In the genomic region with DNA sequence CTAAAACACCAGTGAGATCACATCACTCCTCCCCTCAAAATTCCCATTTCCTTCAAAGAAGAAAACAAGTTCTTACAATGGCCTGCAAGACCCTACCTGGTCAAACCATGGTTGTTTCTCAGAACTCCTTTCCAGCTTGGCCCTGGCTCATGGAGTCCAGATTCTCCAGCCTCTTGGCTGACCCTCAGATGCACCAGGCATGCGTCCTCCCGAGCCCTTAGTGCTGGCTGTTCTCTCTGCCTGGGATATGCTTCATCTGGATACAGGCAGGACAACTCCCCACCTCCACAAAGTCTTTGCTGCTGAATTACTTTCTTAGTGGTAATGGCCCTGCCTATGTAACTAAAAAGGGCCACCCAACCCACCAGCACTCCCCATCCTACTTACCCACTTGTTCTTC, we compare ENCODE assay signal across 1 cellular context.
TF ChIP-seq lines count a peak whose summit lies in the region.

No MANE protein-coding gene starts in this region.

TF ChIP-seq in GM23338, 12 proteins besides CTCF, POLR2A, EP300 and RAD21 (continued from another document):
- TF ChIP-seq, protein P1, sequence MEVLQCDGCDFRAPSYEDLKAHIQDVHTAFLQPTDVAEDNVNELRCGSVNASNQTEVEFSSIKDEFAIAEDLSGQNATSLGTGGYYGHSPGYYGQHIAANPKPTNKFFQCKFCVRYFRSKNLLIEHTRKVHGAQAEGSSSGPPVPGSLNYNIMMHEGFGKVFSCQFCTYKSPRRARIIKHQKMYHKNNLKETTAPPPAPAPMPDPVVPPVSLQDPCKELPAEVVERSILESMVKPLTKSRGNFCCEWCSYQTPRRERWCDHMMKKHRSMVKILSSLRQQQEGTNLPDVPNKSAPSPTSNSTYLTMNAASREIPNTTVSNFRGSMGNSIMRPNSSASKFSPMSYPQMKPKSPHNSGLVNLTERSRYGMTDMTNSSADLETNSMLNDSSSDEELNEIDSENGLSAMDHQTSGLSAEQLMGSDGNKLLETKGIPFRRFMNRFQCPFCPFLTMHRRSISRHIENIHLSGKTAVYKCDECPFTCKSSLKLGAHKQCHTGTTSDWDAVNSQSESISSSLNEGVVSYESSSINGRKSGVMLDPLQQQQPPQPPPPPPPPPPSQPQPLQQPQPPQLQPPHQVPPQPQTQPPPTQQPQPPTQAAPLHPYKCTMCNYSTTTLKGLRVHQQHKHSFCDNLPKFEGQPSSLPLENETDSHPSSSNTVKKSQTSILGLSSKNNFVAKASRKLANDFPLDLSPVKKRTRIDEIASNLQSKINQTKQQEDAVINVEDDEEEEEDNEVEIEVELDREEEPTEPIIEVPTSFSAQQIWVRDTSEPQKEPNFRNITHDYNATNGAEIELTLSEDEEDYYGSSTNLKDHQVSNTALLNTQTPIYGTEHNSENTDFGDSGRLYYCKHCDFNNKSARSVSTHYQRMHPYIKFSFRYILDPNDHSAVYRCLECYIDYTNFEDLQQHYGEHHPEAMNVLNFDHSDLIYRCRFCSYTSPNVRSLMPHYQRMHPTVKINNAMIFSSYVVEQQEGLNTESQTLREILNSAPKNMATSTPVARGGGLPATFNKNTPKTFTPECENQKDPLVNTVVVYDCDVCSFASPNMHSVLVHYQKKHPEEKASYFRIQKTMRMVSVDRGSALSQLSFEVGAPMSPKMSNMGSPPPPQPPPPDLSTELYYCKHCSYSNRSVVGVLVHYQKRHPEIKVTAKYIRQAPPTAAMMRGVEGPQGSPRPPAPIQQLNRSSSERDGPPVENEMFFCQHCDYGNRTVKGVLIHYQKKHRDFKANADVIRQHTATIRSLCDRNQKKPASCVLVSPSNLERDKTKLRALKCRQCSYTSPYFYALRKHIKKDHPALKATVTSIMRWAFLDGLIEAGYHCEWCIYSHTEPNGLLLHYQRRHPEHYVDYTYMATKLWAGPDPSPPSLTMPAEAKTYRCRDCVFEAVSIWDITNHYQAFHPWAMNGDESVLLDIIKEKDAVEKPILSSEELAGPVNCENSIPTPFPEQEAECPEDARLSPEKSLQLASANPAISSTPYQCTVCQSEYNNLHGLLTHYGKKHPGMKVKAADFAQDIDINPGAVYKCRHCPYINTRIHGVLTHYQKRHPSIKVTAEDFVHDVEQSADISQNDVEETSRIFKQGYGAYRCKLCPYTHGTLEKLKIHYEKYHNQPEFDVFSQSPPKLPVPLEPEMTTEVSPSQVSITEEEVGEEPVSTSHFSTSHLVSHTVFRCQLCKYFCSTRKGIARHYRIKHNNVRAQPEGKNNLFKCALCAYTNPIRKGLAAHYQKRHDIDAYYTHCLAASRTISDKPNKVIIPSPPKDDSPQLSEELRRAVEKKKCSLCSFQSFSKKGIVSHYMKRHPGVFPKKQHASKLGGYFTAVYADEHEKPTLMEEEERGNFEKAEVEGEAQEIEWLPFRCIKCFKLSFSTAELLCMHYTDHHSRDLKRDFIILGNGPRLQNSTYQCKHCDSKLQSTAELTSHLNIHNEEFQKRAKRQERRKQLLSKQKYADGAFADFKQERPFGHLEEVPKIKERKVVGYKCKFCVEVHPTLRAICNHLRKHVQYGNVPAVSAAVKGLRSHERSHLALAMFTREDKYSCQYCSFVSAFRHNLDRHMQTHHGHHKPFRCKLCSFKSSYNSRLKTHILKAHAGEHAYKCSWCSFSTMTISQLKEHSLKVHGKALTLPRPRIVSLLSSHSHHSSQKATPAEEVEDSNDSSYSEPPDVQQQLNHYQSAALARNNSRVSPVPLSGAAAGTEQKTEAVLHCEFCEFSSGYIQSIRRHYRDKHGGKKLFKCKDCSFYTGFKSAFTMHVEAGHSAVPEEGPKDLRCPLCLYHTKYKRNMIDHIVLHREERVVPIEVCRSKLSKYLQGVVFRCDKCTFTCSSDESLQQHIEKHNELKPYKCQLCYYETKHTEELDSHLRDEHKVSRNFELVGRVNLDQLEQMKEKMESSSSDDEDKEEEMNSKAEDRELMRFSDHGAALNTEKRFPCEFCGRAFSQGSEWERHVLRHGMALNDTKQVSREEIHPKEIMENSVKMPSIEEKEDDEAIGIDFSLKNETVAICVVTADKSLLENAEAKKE (CRISPR knock-in tag; IDR thresholded peaks at IDR 0.05), result no peak
- TF ChIP-seq, protein P2, sequence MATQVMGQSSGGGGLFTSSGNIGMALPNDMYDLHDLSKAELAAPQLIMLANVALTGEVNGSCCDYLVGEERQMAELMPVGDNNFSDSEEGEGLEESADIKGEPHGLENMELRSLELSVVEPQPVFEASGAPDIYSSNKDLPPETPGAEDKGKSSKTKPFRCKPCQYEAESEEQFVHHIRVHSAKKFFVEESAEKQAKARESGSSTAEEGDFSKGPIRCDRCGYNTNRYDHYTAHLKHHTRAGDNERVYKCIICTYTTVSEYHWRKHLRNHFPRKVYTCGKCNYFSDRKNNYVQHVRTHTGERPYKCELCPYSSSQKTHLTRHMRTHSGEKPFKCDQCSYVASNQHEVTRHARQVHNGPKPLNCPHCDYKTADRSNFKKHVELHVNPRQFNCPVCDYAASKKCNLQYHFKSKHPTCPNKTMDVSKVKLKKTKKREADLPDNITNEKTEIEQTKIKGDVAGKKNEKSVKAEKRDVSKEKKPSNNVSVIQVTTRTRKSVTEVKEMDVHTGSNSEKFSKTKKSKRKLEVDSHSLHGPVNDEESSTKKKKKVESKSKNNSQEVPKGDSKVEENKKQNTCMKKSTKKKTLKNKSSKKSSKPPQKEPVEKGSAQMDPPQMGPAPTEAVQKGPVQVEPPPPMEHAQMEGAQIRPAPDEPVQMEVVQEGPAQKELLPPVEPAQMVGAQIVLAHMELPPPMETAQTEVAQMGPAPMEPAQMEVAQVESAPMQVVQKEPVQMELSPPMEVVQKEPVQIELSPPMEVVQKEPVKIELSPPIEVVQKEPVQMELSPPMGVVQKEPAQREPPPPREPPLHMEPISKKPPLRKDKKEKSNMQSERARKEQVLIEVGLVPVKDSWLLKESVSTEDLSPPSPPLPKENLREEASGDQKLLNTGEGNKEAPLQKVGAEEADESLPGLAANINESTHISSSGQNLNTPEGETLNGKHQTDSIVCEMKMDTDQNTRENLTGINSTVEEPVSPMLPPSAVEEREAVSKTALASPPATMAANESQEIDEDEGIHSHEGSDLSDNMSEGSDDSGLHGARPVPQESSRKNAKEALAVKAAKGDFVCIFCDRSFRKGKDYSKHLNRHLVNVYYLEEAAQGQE (IDR thresholded peaks at IDR 0.05; ENCODE audit: unreplicated experiment), result no peak
- no peak for TF ChIP-seq EZH2phosphoT487 (IDR thresholded peaks at IDR 0.05; ENCODE audit: unreplicated experiment)
- TF ChIP-seq STAT1 (IDR thresholded peaks at IDR 0.05; ENCODE audit: unreplicated experiment), result no peak
- no peak for TF ChIP-seq NANOG (IDR thresholded peaks at IDR 0.05; ENCODE audit: borderline replicate concordance)
- TF ChIP-seq JUNB (IDR thresholded peaks at IDR 0.05; ENCODE audit: unreplicated experiment), result no peak
- TF ChIP-seq EZH2 (IDR thresholded peaks at IDR 0.05; ENCODE audit: low read depth, unreplicated experiment), result no peak
- TF ChIP-seq ZNF114 (CRISPR knock-in tag; IDR thresholded peaks at IDR 0.05), result no peak
- no peak for TF ChIP-seq CREB1 (CRISPR knock-in tag; IDR thresholded peaks at IDR 0.05; ENCODE audit: low read depth)
- no peak for TF ChIP-seq POLR2AphosphoS5 (IDR thresholded peaks at IDR 0.05; ENCODE audit: low read depth)
- TF ChIP-seq, protein P3, sequence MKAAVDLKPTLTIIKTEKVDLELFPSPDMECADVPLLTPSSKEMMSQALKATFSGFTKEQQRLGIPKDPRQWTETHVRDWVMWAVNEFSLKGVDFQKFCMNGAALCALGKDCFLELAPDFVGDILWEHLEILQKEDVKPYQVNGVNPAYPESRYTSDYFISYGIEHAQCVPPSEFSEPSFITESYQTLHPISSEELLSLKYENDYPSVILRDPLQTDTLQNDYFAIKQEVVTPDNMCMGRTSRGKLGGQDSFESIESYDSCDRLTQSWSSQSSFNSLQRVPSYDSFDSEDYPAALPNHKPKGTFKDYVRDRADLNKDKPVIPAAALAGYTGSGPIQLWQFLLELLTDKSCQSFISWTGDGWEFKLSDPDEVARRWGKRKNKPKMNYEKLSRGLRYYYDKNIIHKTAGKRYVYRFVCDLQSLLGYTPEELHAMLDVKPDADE (IDR thresholded peaks at IDR 0.05), result no peak
